Comparison of ENCODE assay signal across 10 cellular contexts in genomic region chr22:35480627-35481565, GRCh38. TPM values are rescaled to one million over a fixed set of nuclear protein-coding genes. Genes with fewer than 3 reads are reported as not detected.
DNase-seq lines count a peak whose midpoint lies in the region; ATAC-seq and TF ChIP-seq lines count a peak whose summit lies in the region.
"Had no signal": no experiment of that assay in that cellular context is flagged by ENCODE, and none has a peak within 500 bp of the region (broad histone marks: within the 10 kb centered on the region; RNA-seq: fewer than 3 reads in every experiment).

No MANE protein-coding gene starts in this region.

- H3K36me3 ChIP-seq in lower lobe of right lung (no peaks in the 10 kb centered on the region), thyroid gland (no peaks in the 10 kb centered on the region)

- no peaks in the 10 kb centered on the region for H3K9me3 ChIP-seq in lower lobe of right lung
- no peaks in the 10 kb centered on the region for H3K9me3 ChIP-seq in thyroid gland

- 60 to 74% methylated on average over 22 of the region's 22 CpGs for WGBS in thyroid gland, 2 donors

- H3K4me3 ChIP-seq in lower lobe of right lung (no peak overlapping the region), thyroid gland (replicated peaks in 1 of 3) (no peak overlapping the region)

- ATAC-seq in lower lobe of right lung (peak; percentile 13 to 32), HG03457 (IDR thresholded peaks at IDR 0.05; ENCODE audit: unreplicated experiment) (no peak)

- H3K27me3 ChIP-seq in lower lobe of right lung (ENCODE audit: low read depth), result peaks cover 8% of the 10 kb centered on the region
- H3K27me3 ChIP-seq in thyroid gland, result no peaks in the 10 kb centered on the region

- H3K27ac ChIP-seq in lower lobe of right lung (peak overlapping the region; percentile 40), thyroid gland (peak overlapping the region in 2 of 3 donors; percentile 49 to 62)

- TF ChIP-seq CTCF in lower lobe of right lung (IDR thresholded peaks at IDR 0.05) (no peak), thyroid gland (IDR thresholded peaks at IDR 0.05) (no peak)

- TF ChIP-seq POLR2A in thyroid gland (IDR thresholded peaks at IDR 0.05), result no peak

- DNase-seq in HT-29 (ENCODE audit: low spot score), result peak; percentile 48
- DNase-seq in amniotic epithelial cell (ENCODE audit: low read depth), result peak; percentile 29
- no peak for DNase-seq in lower lobe of right lung
- no peak for DNase-seq in thyroid gland
- DNase-seq in NCI-H187 treated with DMSO at 0.1 percent for 48 hours (lab: John Stamatoyannopoulos, UW), result no peak
- no peak for DNase-seq in DMS79 (lab: John Stamatoyannopoulos, UW)
- DNase-seq: NCI-H2081 treated with DMSO at 0.1 percent for 48 hours; SHP77; stimulated activated CD4-positive, alpha-beta T cell treated with anti-CD3 and anti-CD28 coated beads, Interleukin-12 subunit alpha, Interleukin-12 subunit beta, amount 100 ng/mL, for 4 hours had no signal

- peaks cover 33% of the 10 kb centered on the region for H3K4me1 ChIP-seq in lower lobe of right lung
- H3K4me1 ChIP-seq in thyroid gland, result peaks cover 30 to 53% of the 10 kb centered on the region in 2 donors

- intact Hi-C loops in lower lobe of right lung (cut with DNase I) (no loop called here), thyroid gland (cut with DNase I) (no loop called here)

RNA-seq across cellular contexts. Expression of gene RASD2, which starts 59.7 kb away (rescaled TPM):
- 0.05 TPM in 1 of 2 replicates, not detected in the other for total RNA-seq in HT-29 (2014; rRNA removed; shearing (Covaris generic))
- total RNA-seq in lower lobe of right lung (3.6 TPM), thyroid gland (1 to 10 TPM in 2 of 4 donors, under 1 TPM in 2; 0.13 to 1.6 (median 0.97) TPM)

Comparison
In these comparisons a context has a peak if more than half of its experiments do, and no peak if none do; other contexts are left out.
1. DNase-seq: peak in HT-29 (single experiment) and amniotic epithelial cell (single experiment); none in lower lobe of right lung (single experiment), thyroid gland (0 of 2), NCI-H187 treated with DMSO at 0.1 percent for 48 hours (single experiment) and DMS79 (single experiment).